ENCODE assay signal across 17 cellular contexts in genomic region chr1:219987325-219987724, GRCh38. TPM values are rescaled to one million over a fixed set of nuclear protein-coding genes. Genes with fewer than 3 reads are reported as not detected.
A peak's percentile ranks its signal among the peaks of the same experiment; 100 is the strongest.
DNase-seq lines count a peak whose midpoint lies in the region; ATAC-seq and TF ChIP-seq lines count a peak whose summit lies in the region.
"Had no signal": no experiment of that assay in that cellular context is flagged by ENCODE, and none has a peak within 500 bp of the region (broad histone marks: within the 10 kb centered on the region; RNA-seq: fewer than 3 reads in every experiment).

No MANE protein-coding gene starts in this region.

- peaks cover 36% of the 10 kb centered on the region for H3K36me3 Mint-ChIP-seq in activated CD8-positive, alpha-beta T cell treated with anti-CD3 and anti-CD28 coated beads, Interleukin-2, amount 10 ng/mL, durations not matched to agents 7 days and 5 days (ENCODE audit: low read depth)
- H3K36me3 Mint-ChIP-seq in activated CD8-positive, alpha-beta T cell treated with anti-CD3 and anti-CD28 coated beads for 36 hours (ENCODE audit: low read depth), result peaks cover 26% of the 10 kb centered on the region
- H3K36me3 Mint-ChIP-seq in T-helper 17 cell (ENCODE audit: low read depth) (peaks cover 5% of the 10 kb centered on the region), memory B cell (peaks cover 8% of the 10 kb centered on the region)
- H3K36me3 Mint-ChIP-seq in stimulated activated naive B cell treated with anti-CD40 and anti-IgM and Interleukin-4, amounts not matched to agents 10 μg/mL and 1 μg/mL and 100 μg/mL, for 72 hours, result peaks cover 27 to 40% of the 10 kb centered on the region in 2 donors

- in situ Hi-C loops in KBM-7 (cut with MboI; ENCODE audit: low pct_unique_long_range_greater_than_20kb, low sequenced_read_pairs), result no loop called here

- no peak overlapping the region for H3K27ac ChIP-seq in heart left ventricle
- H3K27ac ChIP-seq: 22Rv1, A549, BLaER1 had no signal

- H3K36me3 ChIP-seq in heart left ventricle, result peaks cover 0 to 72% (median 63%) of the 10 kb centered on the region in 9 donors

- no peaks in the 10 kb centered on the region for H3K27me3 Mint-ChIP-seq in activated CD8-positive, alpha-beta T cell treated with anti-CD3 and anti-CD28 coated beads, Interleukin-2, amount 10 ng/mL, durations not matched to agents 7 days and 5 days (ENCODE audit: low read depth)
- H3K27me3 Mint-ChIP-seq in activated CD8-positive, alpha-beta T cell treated with anti-CD3 and anti-CD28 coated beads for 36 hours, result no peaks in the 10 kb centered on the region
- H3K27me3 Mint-ChIP-seq in T-helper 17 cell (no peaks in the 10 kb centered on the region), memory B cell (no peaks in the 10 kb centered on the region)
- no peaks in the 10 kb centered on the region for H3K27me3 Mint-ChIP-seq in stimulated activated naive B cell treated with anti-CD40 and anti-IgM and Interleukin-4, amounts not matched to agents 10 μg/mL and 1 μg/mL and 100 μg/mL, for 72 hours
- H3K27me3 Mint-ChIP-seq: CD4-positive, alpha-beta memory T cell had no signal

- no peaks in the 10 kb centered on the region for H3K9me3 Mint-ChIP-seq in activated CD8-positive, alpha-beta T cell treated with anti-CD3 and anti-CD28 coated beads, Interleukin-2, amount 10 ng/mL, durations not matched to agents 7 days and 5 days (ENCODE audit: insufficient read depth)
- H3K9me3 Mint-ChIP-seq in activated CD8-positive, alpha-beta T cell treated with anti-CD3 and anti-CD28 coated beads for 36 hours, result no peaks in the 10 kb centered on the region
- H3K9me3 Mint-ChIP-seq in memory B cell, result no peaks in the 10 kb centered on the region
- no peaks in the 10 kb centered on the region for H3K9me3 Mint-ChIP-seq in stimulated activated naive B cell treated with anti-CD40 and anti-IgM and Interleukin-4, amounts not matched to agents 10 μg/mL and 1 μg/mL and 100 μg/mL, for 72 hours
- H3K9me3 Mint-ChIP-seq: CD14-positive monocyte; CD4-positive, alpha-beta memory T cell; H9 had no signal

- H3K9me3 ChIP-seq in T-helper 17 cell (ENCODE audit: control insufficient read depth, low read length, poor library complexity, severe bottlenecking) (no peaks in the 10 kb centered on the region), heart left ventricle (no peaks in the 10 kb centered on the region)
- H3K9me3 ChIP-seq: A549, BLaER1 had no signal

- intact Hi-C loops in activated CD8-positive, alpha-beta T cell treated with anti-CD3 and anti-CD28 coated beads for 36 hours (cut with micrococcal nuclease), result no loop called here
- intact Hi-C loops in heart left ventricle (cut with DNase I), result no loop called here

- no peak overlapping the region for H3K4me3 ChIP-seq in heart left ventricle
- H3K4me3 ChIP-seq: A549, BLaER1 had no signal

- no peaks in the 10 kb centered on the region for H3K4me1 ChIP-seq in heart left ventricle
- H3K4me1 ChIP-seq: BLaER1 had no signal

- POLR2A ChIA-PET in activated CD8-positive, alpha-beta T cell treated with anti-CD3 and anti-CD28 coated beads, Interleukin-2, amount 10 ng/mL, durations not matched to agents 7 days and 5 days (lab: Charles Lee), result no interaction called here
- POLR2A ChIA-PET in activated CD8-positive, alpha-beta T cell treated with anti-CD3 and anti-CD28 coated beads for 36 hours (lab: Charles Lee), result no interaction called here

- no peaks in the 10 kb centered on the region for H3K27me3 ChIP-seq in heart left ventricle
- H3K27me3 ChIP-seq: BLaER1 had no signal

- no peak for ATAC-seq in activated CD8-positive, alpha-beta T cell treated with anti-CD3 and anti-CD28 coated beads, Interleukin-2, amount 10 ng/mL, durations not matched to agents 7 days and 5 days
- no peak for ATAC-seq in activated CD8-positive, alpha-beta T cell treated with anti-CD3 and anti-CD28 coated beads for 36 hours
- no peak for ATAC-seq in T-helper 17 cell
- ATAC-seq in memory B cell (ENCODE audit: low read depth), result no peak
- no peak for ATAC-seq in stimulated activated naive B cell treated with anti-CD40 and anti-IgM and Interleukin-4, amounts not matched to agents 10 μg/mL and 1 μg/mL and 100 μg/mL, for 72 hours (replicated peaks)
- ATAC-seq in heart left ventricle, result no peak
- no peak for ATAC-seq in GM21619 (IDR thresholded peaks at IDR 0.05; ENCODE audit: unreplicated experiment)
- ATAC-seq: A549 had no signal

- no peak for TF ChIP-seq CTCF in activated CD8-positive, alpha-beta T cell treated with anti-CD3 and anti-CD28 coated beads for 36 hours (IDR thresholded peaks at IDR 0.05)
- no peak for TF ChIP-seq CTCF in heart left ventricle (IDR thresholded peaks at IDR 0.05)

- H3K27ac Mint-ChIP-seq in activated CD8-positive, alpha-beta T cell treated with anti-CD3 and anti-CD28 coated beads, Interleukin-2, amount 10 ng/mL, durations not matched to agents 7 days and 5 days, result peak overlapping the region; percentile 11
- no peak overlapping the region for H3K27ac Mint-ChIP-seq in activated CD8-positive, alpha-beta T cell treated with anti-CD3 and anti-CD28 coated beads for 36 hours
- H3K27ac Mint-ChIP-seq in T-helper 17 cell (peak overlapping the region; percentile 34), memory B cell (peak overlapping the region; percentile 99)
- H3K27ac Mint-ChIP-seq in stimulated activated naive B cell treated with anti-CD40 and anti-IgM and Interleukin-4, amounts not matched to agents 10 μg/mL and 1 μg/mL and 100 μg/mL, for 72 hours, result peak overlapping the region; percentile 5
- H3K27ac Mint-ChIP-seq: H9 had no signal

- 85 to 98% (median 93%) methylated on average over 2 of the region's 2 CpGs for WGBS in heart left ventricle, 4 donors

- no peak for DNase-seq in activated CD8-positive, alpha-beta T cell treated with anti-CD3 and anti-CD28 coated beads, Interleukin-2, amount 10 ng/mL, durations not matched to agents 7 days and 5 days
- no peak for DNase-seq in activated CD8-positive, alpha-beta T cell treated with anti-CD3 and anti-CD28 coated beads for 36 hours
- DNase-seq in T-helper 17 cell (no peak), memory B cell (ENCODE audit: low spot score in 2 of 2) (no peak), KBM-7 (no peak), heart left ventricle (no peak)
- no peak for DNase-seq in stimulated activated naive B cell treated with anti-CD40 and anti-IgM and Interleukin-4, amounts not matched to agents 10 μg/mL and 1 μg/mL and 100 μg/mL, for 72 hours
- DNase-seq: AML-193; CD4-positive, alpha-beta memory T cell; DMS79 treated with DMSO at 0.1 percent for 48 hours; GF-D8; H9 had no signal

- H3K4me1 Mint-ChIP-seq in activated CD8-positive, alpha-beta T cell treated with anti-CD3 and anti-CD28 coated beads, Interleukin-2, amount 10 ng/mL, durations not matched to agents 7 days and 5 days (ENCODE audit: low read depth), result no peaks in the 10 kb centered on the region
- no peaks in the 10 kb centered on the region for H3K4me1 Mint-ChIP-seq in activated CD8-positive, alpha-beta T cell treated with anti-CD3 and anti-CD28 coated beads for 36 hours (ENCODE audit: low read depth)
- peaks cover 6% of the 10 kb centered on the region for H3K4me1 Mint-ChIP-seq in T-helper 17 cell
- peaks cover 20% of the 10 kb centered on the region for H3K4me1 Mint-ChIP-seq in memory B cell
- peaks cover 6 to 19% of the 10 kb centered on the region in 2 donors for H3K4me1 Mint-ChIP-seq in stimulated activated naive B cell treated with anti-CD40 and anti-IgM and Interleukin-4, amounts not matched to agents 10 μg/mL and 1 μg/mL and 100 μg/mL, for 72 hours
- H3K4me1 Mint-ChIP-seq: H9 had no signal

- no peak overlapping the region for H3K4me3 Mint-ChIP-seq in activated CD8-positive, alpha-beta T cell treated with anti-CD3 and anti-CD28 coated beads, Interleukin-2, amount 10 ng/mL, durations not matched to agents 7 days and 5 days
- no peak overlapping the region for H3K4me3 Mint-ChIP-seq in activated CD8-positive, alpha-beta T cell treated with anti-CD3 and anti-CD28 coated beads for 36 hours
- H3K4me3 Mint-ChIP-seq in T-helper 17 cell (no peak overlapping the region), memory B cell (no peak overlapping the region)
- H3K4me3 Mint-ChIP-seq in stimulated activated naive B cell treated with anti-CD40 and anti-IgM and Interleukin-4, amounts not matched to agents 10 μg/mL and 1 μg/mL and 100 μg/mL, for 72 hours, result no peak overlapping the region
- H3K4me3 Mint-ChIP-seq: CD14-positive monocyte; CD4-positive, alpha-beta memory T cell; H9 had no signal

- no peak for TF ChIP-seq POLR2A in heart left ventricle (IDR thresholded peaks at IDR 0.05)

- CTCF ChIA-PET in activated CD8-positive, alpha-beta T cell treated with anti-CD3 and anti-CD28 coated beads, Interleukin-2, amount 10 ng/mL, durations not matched to agents 7 days and 5 days (lab: Charles Lee), result interaction anchor here (1.3 kb wide), 1 partner anchor 9 kb away, joined by 4 read pairs; no protein-coding TSS in a partner anchor
- CTCF ChIA-PET in activated CD8-positive, alpha-beta T cell treated with anti-CD3 and anti-CD28 coated beads for 36 hours (lab: Charles Lee), result interaction anchor here (1.0 to 1.7 kb wide), 3 partner anchors 9 to 25 kb away, joined by 3 read pairs; no protein-coding TSS in a partner anchor

RNA-seq across cellular contexts. Expression of gene SLC30A10, which starts 59.0 kb away (rescaled TPM):
- not detected for total RNA-seq in activated CD8-positive, alpha-beta T cell treated with anti-CD3 and anti-CD28 coated beads, Interleukin-2, amount 10 ng/mL, durations not matched to agents 7 days and 5 days
- not detected for total RNA-seq in activated CD8-positive, alpha-beta T cell treated with anti-CD3 and anti-CD28 coated beads for 36 hours
- total RNA-seq in T-helper 17 cell (not detected), heart left ventricle (under 1 TPM in 4 of 9 donors, not detected in 5; 0.14 to 0.55 (median 0.29) TPM)
- under 1 TPM in 1 of 2 donors, not detected in 1; 0.08 TPM for polyA plus RNA-seq in heart left ventricle
- total RNA-seq: CD4-positive, alpha-beta memory T cell had no signal
- polyA plus RNA-seq: CD14-positive monocyte; CD4-positive, alpha-beta memory T cell had no signal

RNA-seq across cellular contexts. Expression of gene EPRS1, which starts 59.0 kb away (rescaled TPM):
- total RNA-seq in activated CD8-positive, alpha-beta T cell treated with anti-CD3 and anti-CD28 coated beads, Interleukin-2, amount 10 ng/mL, durations not matched to agents 7 days and 5 days, result 100 to 1,000 TPM; 115 to 116 TPM
- total RNA-seq in activated CD8-positive, alpha-beta T cell treated with anti-CD3 and anti-CD28 coated beads for 36 hours, result 100 to 1,000 TPM; 200 to 210 TPM
- total RNA-seq in T-helper 17 cell (10 to 100 TPM; 55.1 to 60.3 TPM), heart left ventricle (10 to 100 TPM; 38.3 to 91.3 (median 65.3) TPM)
- polyA plus RNA-seq in heart left ventricle, result 10 to 100 TPM; 35.1 to 50.0 TPM
